In genomic region chr18:42792731-42793130, GRCh38 we compare ENCODE assay signal across 26 cellular contexts.
"Had no signal": no experiment of that assay in that cellular context is flagged by ENCODE, and none has a peak within 500 bp of the region (broad histone marks: within the 10 kb centered on the region; RNA-seq: fewer than 3 reads in every experiment).

No MANE protein-coding gene starts in this region.

- H3K36me3 Mint-ChIP-seq: naive thymus-derived CD8-positive, alpha-beta T cell; stimulated activated effector memory CD8-positive, alpha-beta T cell treated with anti-CD3 and anti-CD28 coated beads, Interleukin-12 subunit alpha, Interleukin-12 subunit beta, amount 100 ng/mL, for 72 hours; type B pancreatic cell had no signal

- H3K27ac Mint-ChIP-seq: naive thymus-derived CD8-positive, alpha-beta T cell; nephron progenitor cell; progenitor cell of endocrine pancreas; stimulated activated effector memory CD8-positive, alpha-beta T cell treated with anti-CD3 and anti-CD28 coated beads, Interleukin-12 subunit alpha, Interleukin-12 subunit beta, amount 100 ng/mL, for 72 hours; type B pancreatic cell had no signal

- H3K4me3 ChIP-seq: coronary artery, esophagus muscularis mucosa, gastrocnemius medialis, left lung, pancreas, right atrium auricular region, smooth muscle cell, testis, tibial artery had no signal

- H3K27me3 ChIP-seq: esophagus muscularis mucosa, gastrocnemius medialis, left lung, right atrium auricular region, testis, tibial artery had no signal

- H3K27ac ChIP-seq: coronary artery, esophagus muscularis mucosa, gastrocnemius medialis, left lung, pancreas, right atrium auricular region, testis, tibial artery had no signal

- H3K36me3 ChIP-seq: esophagus muscularis mucosa, gastrocnemius medialis, left lung, pancreas, right atrium auricular region, tibial artery had no signal

- H3K4me1 Mint-ChIP-seq: naive thymus-derived CD8-positive, alpha-beta T cell; nephron progenitor cell; stimulated activated effector memory CD8-positive, alpha-beta T cell treated with anti-CD3 and anti-CD28 coated beads, Interleukin-12 subunit alpha, Interleukin-12 subunit beta, amount 100 ng/mL, for 72 hours had no signal

- H3K4me3 Mint-ChIP-seq: naive thymus-derived CD8-positive, alpha-beta T cell; nephron progenitor cell; stimulated activated effector memory CD8-positive, alpha-beta T cell treated with anti-CD3 and anti-CD28 coated beads, Interleukin-12 subunit alpha, Interleukin-12 subunit beta, amount 100 ng/mL, for 72 hours; type B pancreatic cell had no signal

- ATAC-seq: gastrocnemius medialis; left cardiac atrium; left lung; naive thymus-derived CD8-positive, alpha-beta T cell; pancreas; sciatic nerve; stimulated activated effector memory CD8-positive, alpha-beta T cell treated with anti-CD3 and anti-CD28 coated beads, Interleukin-12 subunit alpha, Interleukin-12 subunit beta, amount 100 ng/mL, for 72 hours had no signal

- H3K4me2 ChIP-seq: smooth muscle cell had no signal

- H3K27me3 Mint-ChIP-seq: naive thymus-derived CD8-positive, alpha-beta T cell; progenitor cell of endocrine pancreas; type B pancreatic cell had no signal

- DNase-seq: dermis blood vessel endothelial cell; effector memory CD4-positive, alpha-beta T cell; foreskin fibroblast; gastrocnemius medialis; head of caudate nucleus; kidney; left cardiac atrium; left lung; naive thymus-derived CD8-positive, alpha-beta T cell; nephron progenitor cell; pancreas; stimulated activated CD4-positive, alpha-beta T cell treated with anti-CD3 and anti-CD28 coated beads, Interleukin-12 subunit alpha, Interleukin-12 subunit beta, amount 100 ng/mL, for 4 hours; stimulated activated CD4-positive, alpha-beta T cell treated with anti-CD3 and anti-CD28 coated beads, Interleukin-1b, Interleukin-23, amount 100 ng/mL, for 48 hours; stimulated activated CD4-positive, alpha-beta T cell treated with anti-CD3 and anti-CD28 coated beads, Interleukin-4, amount 100 ng/mL, for 24 hours; stimulated activated naive CD4-positive, alpha-beta T cell treated with Interleukin-2 at 50 U/mL for 16 hours; substantia nigra; testis; tibial artery had no signal

- H3K4me1 ChIP-seq: esophagus muscularis mucosa, gastrocnemius medialis, left lung, pancreas, right atrium auricular region, testis, tibial artery had no signal

- H3K9me3 ChIP-seq: esophagus muscularis mucosa, gastrocnemius medialis, pancreas, testis, tibial artery had no signal
